In the genomic region with DNA sequence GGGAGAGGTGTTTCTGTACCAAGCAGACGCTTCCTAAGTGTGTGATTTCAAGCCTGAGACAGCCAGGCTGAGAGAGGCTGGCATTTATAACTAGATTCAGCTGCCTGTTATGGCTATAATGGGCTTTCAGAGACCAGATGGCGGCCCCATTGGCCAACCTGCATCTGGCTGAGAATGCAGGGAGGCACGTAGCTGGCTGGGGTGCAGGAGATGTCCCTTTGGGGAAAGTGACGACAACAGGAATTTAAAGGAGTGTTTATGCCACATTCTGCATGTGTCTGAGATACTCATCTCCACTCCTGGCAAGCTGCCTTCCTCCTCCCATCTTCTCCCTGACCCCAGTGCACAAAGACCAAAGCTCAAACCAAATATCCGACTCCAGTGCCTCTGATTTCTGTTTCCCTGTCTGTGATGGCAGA, we compare ENCODE assay signal across 17 cellular contexts. TPM values are rescaled to one million over a fixed set of nuclear protein-coding genes. Genes with fewer than 3 reads are reported as not detected.
A peak's percentile ranks its signal among the peaks of the same experiment; 100 is the strongest.
DNase-seq lines count a peak whose midpoint lies in the region; ATAC-seq and TF ChIP-seq lines count a peak whose summit lies in the region.
"Had no signal": no experiment of that assay in that cellular context is flagged by ENCODE, and none has a peak within 500 bp of the region (broad histone marks: within the 10 kb centered on the region; RNA-seq: fewer than 3 reads in every experiment).

No MANE protein-coding gene starts in this region.

- H3K4me3 ChIP-seq in gastrocnemius medialis (no peak overlapping the region), right atrium auricular region (no peak overlapping the region)
- H3K4me3 ChIP-seq: lower lobe of right lung had no signal

- H3K27me3 ChIP-seq in gastrocnemius medialis, result no peaks in the 10 kb centered on the region
- H3K27me3 ChIP-seq in right atrium auricular region, result no peaks in the 10 kb centered on the region

- peak overlapping the region; percentile 73; the same call in 1 of the 2 replicates for H3K27ac ChIP-seq in VCaP
- H3K27ac ChIP-seq in gastrocnemius medialis, result peak overlapping the region in 1 of 4 donors; percentile 27
- no peak overlapping the region for H3K27ac ChIP-seq in right atrium auricular region
- H3K27ac ChIP-seq: lower lobe of right lung had no signal

- H3K4me1 ChIP-seq in gastrocnemius medialis, result peaks cover 0 to 9% of the 10 kb centered on the region in 2 donors
- H3K4me1 ChIP-seq in right atrium auricular region, result no peaks in the 10 kb centered on the region
- H3K4me1 ChIP-seq: lower lobe of right lung had no signal

- no peaks in the 10 kb centered on the region for H3K36me3 ChIP-seq in gastrocnemius medialis
- no peaks in the 10 kb centered on the region for H3K36me3 ChIP-seq in right atrium auricular region
- H3K36me3 ChIP-seq: lower lobe of right lung had no signal

- TF ChIP-seq CTCF in VCaP (conservative IDR thresholded peaks at IDR 0.05) (no peak), gastrocnemius medialis (IDR thresholded peaks at IDR 0.05 in 4 of 5, conservative IDR thresholded peaks at IDR 0.05 in 1 of 5) (no peak), right atrium auricular region (IDR thresholded peaks at IDR 0.05) (no peak)

- DNase-seq in DMS153 (lab: John Stamatoyannopoulos, UW), result peak; percentile 72
- peak; percentile 81 for DNase-seq in NCI-H2107 treated with DMSO at 0.1 percent for 48 hours (lab: John Stamatoyannopoulos, UW; ENCODE audit: unreplicated experiment)
- DNase-seq in occipital lobe (lab: John Stamatoyannopoulos, UW), result peak; percentile 81
- DNase-seq in dedifferentiated amniotic fluid mesenchymal stem cell (ENCODE audit: extremely low spot score), result no peak
- DNase-seq in gastrocnemius medialis, result no peak
- DNase-seq in NK-92 (lab: John Stamatoyannopoulos, UW; ENCODE audit: unreplicated experiment), result no peak
- DNase-seq in right atrium auricular region (ENCODE audit: low spot score), result no peak
- DNase-seq: activated T-cell treated with anti-CD3 and anti-CD28 coated beads, Interleukin-2, amount 50 U/mL, for 1 hour; Calu3; KG1; lower lobe of right lung; natural killer cell; NCI-H1048; NCI-H748 treated with DMSO at 0.1 percent for 48 hours; stimulated activated CD4-positive, alpha-beta T cell treated with anti-CD3 and anti-CD28 coated beads, Interleukin-1b, Interleukin-23, amount 100 ng/mL, for 48 hours had no signal

- intact Hi-C loops in gastrocnemius medialis (cut with DNase I; ENCODE audit: low total_unique reads), result no loop called here

- no peak for ATAC-seq in gastrocnemius medialis
- ATAC-seq: lower lobe of right lung, natural killer cell had no signal

- in situ Hi-C loops in gastrocnemius medialis (cut with MboI; ENCODE audit: low sequenced_read_pairs in 4 of 4), result loop anchor here in 1 of 4 donors (25.0 kb wide), 1 partner anchor 180 kb away; the partner anchor contains the start of gene RGS4

- TF ChIP-seq POLR2A in gastrocnemius medialis (IDR thresholded peaks at IDR 0.05), result no peak

- H3K9me3 ChIP-seq in gastrocnemius medialis, result no peaks in the 10 kb centered on the region
- no peaks in the 10 kb centered on the region for H3K9me3 ChIP-seq in right atrium auricular region
- H3K9me3 ChIP-seq: lower lobe of right lung had no signal

RNA-seq across cellular contexts. Expression of gene CCDC190, which starts 21.3 kb away (rescaled TPM):
- total RNA-seq in occipital lobe (0.31 TPM), gastrocnemius medialis (not detected), right atrium auricular region (under 1 TPM; 0.28 to 0.33 TPM)
- total RNA-seq: Calu3, natural killer cell, renal cortical epithelial cell had no signal

Comparison
In these comparisons a context has a peak if more than half of its experiments do, and no peak if none do; other contexts are left out.
1. DNase-seq: peak in DMS153 (single experiment), NCI-H2107 treated with DMSO at 0.1 percent for 48 hours (single experiment) and occipital lobe (single experiment); none in dedifferentiated amniotic fluid mesenchymal stem cell (single experiment), gastrocnemius medialis (0 of 2), NK-92 (single experiment) and right atrium auricular region (single experiment).